1 cellular context compared by ENCODE assay signal in genomic region chr2:222670191-222671038, GRCh38.
TF ChIP-seq lines count a peak whose summit lies in the region.

No MANE protein-coding gene starts in this region.

TF ChIP-seq in GM23338, 12 proteins besides CTCF, POLR2A, EP300 and RAD21:
- TF ChIP-seq JUNB (IDR thresholded peaks at IDR 0.05; ENCODE audit: unreplicated experiment) (no peak), CREB1 (CRISPR knock-in tag; IDR thresholded peaks at IDR 0.05; ENCODE audit: low read depth) (no peak), ZNF462 (CRISPR knock-in tag; IDR thresholded peaks at IDR 0.05) (no peak), EZH2 (IDR thresholded peaks at IDR 0.05; ENCODE audit: low read depth, unreplicated experiment) (no peak), ZNF331 (CRISPR knock-in tag; IDR thresholded peaks at IDR 0.05; ENCODE audit: low read depth) (no peak), POLR2AphosphoS5 (IDR thresholded peaks at IDR 0.05; ENCODE audit: low read depth) (no peak), NANOG (IDR thresholded peaks at IDR 0.05; ENCODE audit: borderline replicate concordance) (no peak), ZNF114 (CRISPR knock-in tag; IDR thresholded peaks at IDR 0.05) (no peak), REST (IDR thresholded peaks at IDR 0.05; ENCODE audit: unreplicated experiment) (no peak), ETS1 (IDR thresholded peaks at IDR 0.05) (no peak), EZH2phosphoT487 (IDR thresholded peaks at IDR 0.05; ENCODE audit: unreplicated experiment) (no peak), STAT1 (IDR thresholded peaks at IDR 0.05; ENCODE audit: unreplicated experiment) (no peak)
